Comparison of ENCODE assay signal across 1 cellular context in the genomic region with DNA sequence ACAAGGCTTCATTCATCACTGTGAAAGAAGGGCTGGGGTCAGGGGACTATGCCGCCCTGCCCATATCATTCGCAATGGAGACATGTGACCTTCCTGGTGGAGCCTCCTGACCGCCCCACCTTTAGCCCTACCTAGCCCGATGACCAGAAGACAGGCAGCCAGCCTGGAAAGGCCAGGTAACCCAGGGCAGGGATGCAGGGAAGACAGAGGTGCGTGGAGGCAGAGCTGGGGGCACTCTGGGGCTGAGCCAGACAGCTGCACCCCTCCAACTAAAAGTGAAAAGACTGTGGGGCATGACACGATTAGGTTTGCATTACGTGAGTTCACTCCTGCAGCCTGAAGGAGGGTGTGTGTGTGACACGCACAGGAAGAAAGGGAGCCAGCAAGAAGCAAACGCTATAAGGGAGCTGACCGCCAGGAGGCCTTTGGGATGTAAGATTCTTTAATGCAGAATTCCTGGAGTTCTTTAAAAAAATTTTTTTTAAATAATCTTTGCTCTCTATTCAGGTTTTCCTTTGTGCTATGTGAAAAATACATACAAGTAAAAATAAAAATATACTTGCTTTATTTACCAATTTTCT.
TF ChIP-seq lines count a peak whose summit lies in the region.

No MANE protein-coding gene starts in this region.

TF ChIP-seq in H1, 55 proteins besides CTCF, POLR2A, EP300 and RAD21:
- no peak for TF ChIP-seq ZNF274 (IDR thresholded peaks at IDR 0.05; ENCODE audit: borderline replicate concordance, extremely low read depth, low read length)
- TF ChIP-seq BACH1 (IDR thresholded peaks at IDR 0.05; ENCODE audit: low read length) = no peak
- TF ChIP-seq TAF1 (IDR thresholded peaks at IDR 0.05; ENCODE audit: low read depth, low read length) = no peak
- TF ChIP-seq SUZ12 (IDR thresholded peaks at IDR 0.05; ENCODE audit: low read length) = no peak
- TF ChIP-seq, protein P1, sequence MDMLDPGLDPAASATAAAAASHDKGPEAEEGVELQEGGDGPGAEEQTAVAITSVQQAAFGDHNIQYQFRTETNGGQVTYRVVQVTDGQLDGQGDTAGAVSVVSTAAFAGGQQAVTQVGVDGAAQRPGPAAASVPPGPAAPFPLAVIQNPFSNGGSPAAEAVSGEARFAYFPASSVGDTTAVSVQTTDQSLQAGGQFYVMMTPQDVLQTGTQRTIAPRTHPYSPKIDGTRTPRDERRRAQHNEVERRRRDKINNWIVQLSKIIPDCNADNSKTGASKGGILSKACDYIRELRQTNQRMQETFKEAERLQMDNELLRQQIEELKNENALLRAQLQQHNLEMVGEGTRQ (IDR thresholded peaks at IDR 0.05; ENCODE audit: low read length) = no peak
- TF ChIP-seq CTBP2 (IDR thresholded peaks at IDR 0.05; ENCODE audit: borderline replicate concordance, insufficient read depth, insufficient read length, low read length) = no peak
- TF ChIP-seq SP2 (IDR thresholded peaks at IDR 0.05; ENCODE audit: low read length) = no peak
- TF ChIP-seq RNF2 (IDR thresholded peaks at IDR 0.05; ENCODE audit: borderline replicate concordance, low read depth, low read length, missing control alignments, poor library complexity, severe bottlenecking) = no peak
